In genomic region chr22:39179841-39180335, GRCh38 we compare ENCODE assay signal across 15 cellular contexts. TPM values are rescaled to one million over a fixed set of nuclear protein-coding genes. Genes with fewer than 3 reads are reported as not detected.
DNase-seq lines count a peak whose midpoint lies in the region; ATAC-seq and TF ChIP-seq lines count a peak whose summit lies in the region.
"Had no signal": no experiment of that assay in that cellular context is flagged by ENCODE, and none has a peak within 500 bp of the region (broad histone marks: within the 10 kb centered on the region; RNA-seq: fewer than 3 reads in every experiment).

No MANE protein-coding gene starts in this region.

- peaks cover 6% of the 10 kb centered on the region for H3K36me3 Mint-ChIP-seq in central memory CD8-positive, alpha-beta T cell (ENCODE audit: insufficient read depth)
- H3K36me3 Mint-ChIP-seq in nephron (ENCODE audit: low read depth), result no peaks in the 10 kb centered on the region

- peaks cover 0 to 10% of the 10 kb centered on the region in 2 donors for H3K9me3 Mint-ChIP-seq in stimulated activated naive CD8-positive, alpha-beta T cell treated with anti-CD3 and anti-CD28 coated beads, Interleukin-15, amount 100 ng/mL, for 72 hours
- H3K9me3 Mint-ChIP-seq in central memory CD8-positive, alpha-beta T cell, result no peaks in the 10 kb centered on the region
- H3K9me3 Mint-ChIP-seq in nephron, result peaks cover 2% of the 10 kb centered on the region

- H3K27ac ChIP-seq in vagina, result peak overlapping the region; percentile 93
- H3K27ac ChIP-seq: colonic mucosa, right lobe of liver, tibial artery had no signal

- ATAC-seq in stimulated activated naive CD8-positive, alpha-beta T cell treated with anti-CD3 and anti-CD28 coated beads, Interleukin-15, amount 100 ng/mL, for 72 hours, result no peak
- no peak for ATAC-seq in stimulated activated naive CD8-positive, alpha-beta T cell treated with anti-CD3 and anti-CD28 coated beads, Interleukin-15, Interleukin-2, amounts not matched to agents 100 U/mL and 50 U/mL, for 24 hours
- no peak for ATAC-seq in central memory CD8-positive, alpha-beta T cell (replicated peaks; ENCODE audit: extremely low read depth, poor library complexity, severe bottlenecking)
- ATAC-seq: right lobe of liver had no signal

- intact Hi-C loops in vagina (cut with DNase I), result loop anchor here (10.0 kb wide), 1 partner anchor 345 kb away; the partner anchor contains the start of gene ATF4

- no peaks in the 10 kb centered on the region for H3K9me3 ChIP-seq in vagina
- H3K9me3 ChIP-seq: colonic mucosa, right lobe of liver had no signal

- H3K4me1 ChIP-seq in vagina, result peaks cover 61% of the 10 kb centered on the region
- H3K4me1 ChIP-seq: colonic mucosa had no signal

- no peak for TF ChIP-seq POLR2A in vagina (IDR thresholded peaks at IDR 0.05)

- H3K4me3 Mint-ChIP-seq in stimulated activated naive CD8-positive, alpha-beta T cell treated with anti-CD3 and anti-CD28 coated beads, Interleukin-15, amount 100 ng/mL, for 72 hours, result no peak overlapping the region
- H3K4me3 Mint-ChIP-seq in central memory CD8-positive, alpha-beta T cell, result no peak overlapping the region
- H3K4me3 Mint-ChIP-seq in nephron, result no peak overlapping the region

- H3K27me3 Mint-ChIP-seq in stimulated activated naive CD8-positive, alpha-beta T cell treated with anti-CD3 and anti-CD28 coated beads, Interleukin-15, amount 100 ng/mL, for 72 hours, result no peaks in the 10 kb centered on the region
- H3K27me3 Mint-ChIP-seq in central memory CD8-positive, alpha-beta T cell, result no peaks in the 10 kb centered on the region
- H3K27me3 Mint-ChIP-seq in nephron (ENCODE audit: low read depth), result peaks cover 12% of the 10 kb centered on the region

- no peak for TF ChIP-seq CTCF in nephron (IDR thresholded peaks at IDR 0.05; ENCODE audit: unreplicated experiment in 3 of 3)
- no peak for TF ChIP-seq CTCF in vagina (IDR thresholded peaks at IDR 0.05)

- peak overlapping the region; percentile 49 to 84 for H3K27ac Mint-ChIP-seq in stimulated activated naive CD8-positive, alpha-beta T cell treated with anti-CD3 and anti-CD28 coated beads, Interleukin-15, amount 100 ng/mL, for 72 hours
- H3K27ac Mint-ChIP-seq in central memory CD8-positive, alpha-beta T cell (ENCODE audit: low read depth), result peak overlapping the region; percentile 71
- H3K27ac Mint-ChIP-seq in nephron, result peak overlapping the region; percentile 20 to 83 (median 50)

- H3K4me3 ChIP-seq in vagina, result no peak overlapping the region
- H3K4me3 ChIP-seq: colonic mucosa, right lobe of liver, tibial artery had no signal

- peaks cover 21% of the 10 kb centered on the region for H3K4me1 Mint-ChIP-seq in stimulated activated naive CD8-positive, alpha-beta T cell treated with anti-CD3 and anti-CD28 coated beads, Interleukin-15, amount 100 ng/mL, for 72 hours
- H3K4me1 Mint-ChIP-seq in central memory CD8-positive, alpha-beta T cell, result peaks cover 54% of the 10 kb centered on the region
- peaks cover 31% of the 10 kb centered on the region for H3K4me1 Mint-ChIP-seq in nephron

- no peaks in the 10 kb centered on the region for H3K27me3 ChIP-seq in vagina
- H3K27me3 ChIP-seq: colonic mucosa, right lobe of liver had no signal

- DNase-seq in stimulated activated naive CD8-positive, alpha-beta T cell treated with anti-CD3 and anti-CD28 coated beads, Interleukin-15, amount 100 ng/mL, for 72 hours, result no peak
- DNase-seq in stimulated activated naive CD8-positive, alpha-beta T cell treated with anti-CD3 and anti-CD28 coated beads, Interleukin-15, Interleukin-2, amounts not matched to agents 100 U/mL and 50 U/mL, for 24 hours, result no peak
- DNase-seq in central memory CD8-positive, alpha-beta T cell (ENCODE audit: low spot score in 2 of 2), result no peak
- no peak for DNase-seq in vagina (ENCODE audit: extremely low spot score in 2 of 2)
- DNase-seq in KG1 (lab: John Stamatoyannopoulos, UW), result no peak
- DNase-seq in NCI-H1048 (lab: John Stamatoyannopoulos, UW), result no peak
- DNase-seq in putamen (ENCODE audit: low spot score), result no peak
- DNase-seq: activated CD4-positive, alpha-beta T cell treated with anti-CD3 and anti-CD28 coated beads, Interleukin-2, amount 50 U/mL, for 48 hours; colonic mucosa; MV-4-11; stimulated activated CD4-positive, alpha-beta T cell treated with anti-CD3 and anti-CD28 coated beads, Interleukin-4, amount 100 ng/mL, for 24 hours; T-helper 9 cell had no signal

- H3K36me3 ChIP-seq in vagina, result no peaks in the 10 kb centered on the region
- H3K36me3 ChIP-seq: colonic mucosa, right lobe of liver, tibial artery had no signal

RNA-seq across cellular contexts. Expression of gene CBX7, which starts 27.4 kb away (rescaled TPM):
- total RNA-seq in vagina, result 98.0 TPM
